In the genomic region with DNA sequence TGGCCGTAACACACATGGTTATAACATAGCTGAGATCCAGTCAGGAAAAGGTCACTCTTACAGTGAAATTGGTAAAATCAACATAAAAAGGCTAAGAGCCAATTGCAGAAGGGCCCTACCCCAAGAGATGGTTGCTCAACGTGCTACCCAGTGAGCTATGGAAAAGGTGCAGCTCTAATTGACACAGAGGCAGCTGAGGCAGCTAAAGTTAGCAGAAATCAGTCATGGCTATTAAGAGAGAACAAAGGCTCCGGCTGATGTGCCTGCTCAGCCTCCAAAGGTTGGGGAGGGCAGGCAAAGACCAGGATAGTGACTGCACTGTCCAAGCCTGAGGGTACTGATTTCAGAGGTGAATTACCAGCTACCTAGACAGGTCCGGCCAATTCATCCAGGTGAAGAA, we compare ENCODE assay signal across 21 cellular contexts.
DNase-seq lines count a peak whose midpoint lies in the region; ATAC-seq and TF ChIP-seq lines count a peak whose summit lies in the region.
"Had no signal": no experiment of that assay in that cellular context is flagged by ENCODE, and none has a peak within 500 bp of the region (broad histone marks: within the 10 kb centered on the region; RNA-seq: fewer than 3 reads in every experiment).

No MANE protein-coding gene starts in this region.

- no peak for TF ChIP-seq CTCF in psoas muscle (IDR thresholded peaks at IDR 0.05)

- peak; percentile 2 for DNase-seq in Caki2 (ENCODE audit: low read depth)
- DNase-seq in NCI-H146 (lab: John Stamatoyannopoulos, UW) = peak; percentile 54
- peak; percentile 60 for DNase-seq in ecto neural progenitor cell (ENCODE audit: low spot score)
- DNase-seq in psoas muscle = no peak
- DNase-seq in aorta = no peak
- no peak for DNase-seq in activated CD4-positive, CD25-positive, alpha-beta regulatory T cell (lab: John Stamatoyannopoulos, UW)
- DNase-seq in NCI-H1092 (lab: John Stamatoyannopoulos, UW) = no peak
- DNase-seq: C1 segment of cervical spinal cord, DND-41, GM23248, NCI-H1105 treated with DMSO at 0.1 percent for 48 hours, NCI-H1930, NCI-H2171 treated with DMSO at 0.1 percent for 48 hours, NCI-H446, OCI-M1, SHP77 treated with DMSO at 0.1 percent for 48 hours, T-helper 1 cell had no signal

- H3K27ac ChIP-seq in psoas muscle (no peak overlapping the region), aorta (ENCODE audit: low read depth in 1 of 2, low read length in 2 of 2) (no peak overlapping the region)
- H3K27ac ChIP-seq: GM23248 had no signal

- intact Hi-C loops in psoas muscle (cut with DNase I) (loop anchor here in 1 of 2 donors (10.0 kb wide), 1 partner anchor 64 kb away; no protein-coding TSS in a partner anchor), aorta (cut with DNase I) (no loop called here)

- H3K36me3 ChIP-seq in psoas muscle (ENCODE audit: insufficient read depth in 1 of 2, low read depth in 1 of 2) (peaks cover 4 to 94% of the 10 kb centered on the region in 2 donors), aorta (ENCODE audit: control insufficient read depth in 1 of 2, insufficient read depth in 2 of 2, low read length in 1 of 2) (peaks cover 8 to 17% of the 10 kb centered on the region in 2 donors)

- H3K27me3 ChIP-seq in psoas muscle (ENCODE audit: insufficient read depth in 3 of 3, low read length in 2 of 3) (no peaks in the 10 kb centered on the region), aorta (ENCODE audit: control insufficient read depth in 1 of 2, insufficient read depth in 2 of 2, low read length in 1 of 2) (no peaks in the 10 kb centered on the region)

- H3K4me3 ChIP-seq in psoas muscle (no peak overlapping the region), aorta (ENCODE audit: low read length in 2 of 2) (no peak overlapping the region)
- H3K4me3 ChIP-seq: GM23248, HAP-1, K562 had no signal

- H3K9me3 ChIP-seq in psoas muscle = no peaks in the 10 kb centered on the region
- H3K9me3 ChIP-seq in aorta (ENCODE audit: control insufficient read depth, low read length) = no peaks in the 10 kb centered on the region
- H3K9me3 ChIP-seq: HAP-1 had no signal

- ATAC-seq in psoas muscle (peak in 3 of 4 donors; percentile 42 to 75 (median 62)), aorta (ENCODE audit: low FRiP score) (no peak), HG03039 (IDR thresholded peaks at IDR 0.05; ENCODE audit: unreplicated experiment) (no peak)
- ATAC-seq: K562, SK-N-SH treated with all-trans-retinoic acid at 6 μM for 48 hours had no signal

- H3K4me1 ChIP-seq in psoas muscle (no peaks in the 10 kb centered on the region), aorta (ENCODE audit: control insufficient read depth in 1 of 2, insufficient read depth in 2 of 2, low read length in 2 of 2) (no peaks in the 10 kb centered on the region)
- H3K4me1 ChIP-seq: HAP-1 had no signal

- in situ Hi-C loops in Caki2 (cut with HindIII; ENCODE audit: low pct_unique_long_range_greater_than_20kb, low sequenced_read_pairs) = no loop called here

- WGBS in psoas muscle, 3 donors = 62 to 77% (median 63%) methylated on average over 4 of the region's 4 CpGs
- 66 to 72% methylated on average over 4 of the region's 4 CpGs for WGBS in aorta, 2 donors

Comparison
In these comparisons a context has a peak if more than half of its experiments do, and no peak if none do; other contexts are left out.
1. DNase-seq: peak in Caki2 (single experiment), NCI-H146 (single experiment) and ecto neural progenitor cell (single experiment); none in psoas muscle (0 of 2), aorta (0 of 2), activated CD4-positive, CD25-positive, alpha-beta regulatory T cell (0 of 4) and NCI-H1092 (single experiment).
2. ATAC-seq: peak in psoas muscle (3 of 4); none in aorta (single experiment) and HG03039 (single experiment).